ENCODE assay signal across 25 cellular contexts in the genomic region with DNA sequence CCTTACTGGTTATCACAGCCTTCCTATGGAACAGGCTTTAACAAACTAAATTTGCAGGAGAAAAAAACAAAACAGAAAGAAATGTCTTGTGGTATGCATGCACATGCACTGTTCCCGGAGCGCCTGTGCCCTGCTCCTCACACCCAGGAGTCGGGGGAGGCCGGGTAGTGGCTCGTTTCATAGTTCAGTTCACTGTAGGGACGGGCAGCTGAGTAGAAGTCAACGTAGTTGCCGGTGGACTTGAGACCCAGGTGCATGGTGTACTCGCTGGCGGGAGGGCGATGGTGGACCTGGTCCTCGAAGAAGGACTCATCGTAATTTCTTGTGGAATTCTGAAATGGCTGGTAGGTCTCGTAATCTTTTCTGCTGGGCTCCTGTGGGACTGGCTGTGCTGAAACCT.
"Had no signal": no experiment of that assay in that cellular context is flagged by ENCODE, and none has a peak within 500 bp of the region (broad histone marks: within the 10 kb centered on the region; RNA-seq: fewer than 3 reads in every experiment).

No MANE protein-coding gene starts in this region.

- H3K27me3 ChIP-seq: colonic mucosa, dorsolateral prefrontal cortex, foreskin keratinocyte, gastrocnemius medialis had no signal

- H3K4me1 ChIP-seq: colonic mucosa, esophagus muscularis mucosa, esophagus squamous epithelium, foreskin keratinocyte, gastrocnemius medialis, gastroesophageal sphincter, heart left ventricle, heart right ventricle had no signal

- H3K27ac ChIP-seq: colonic mucosa, coronary artery, dorsolateral prefrontal cortex, epithelial cell of prostate, esophagus muscularis mucosa, esophagus squamous epithelium, foreskin keratinocyte, gastrocnemius medialis, gastroesophageal sphincter, heart left ventricle, heart right ventricle had no signal

- H3K4me3 ChIP-seq: colonic mucosa, coronary artery, dorsolateral prefrontal cortex, esophagus muscularis mucosa, esophagus squamous epithelium, gastrocnemius medialis, gastroesophageal sphincter, heart left ventricle, heart right ventricle had no signal

- H3K36me3 ChIP-seq: colonic mucosa, esophagus muscularis mucosa, esophagus squamous epithelium, gastrocnemius medialis, gastroesophageal sphincter, heart left ventricle, heart right ventricle had no signal

- H3K27ac Mint-ChIP-seq: dendritic cell treated with granulocyte-macrophage colony-stimulating factor and Interleukin-4, amounts not matched to agents 40 ng/mL and 50 ng/mL, for 4 days; effector memory CD8-positive, alpha-beta T cell; endodermal cell had no signal

- H3K4me1 Mint-ChIP-seq: endodermal cell had no signal

- H3K9me3 Mint-ChIP-seq: dendritic cell treated with granulocyte-macrophage colony-stimulating factor and Interleukin-4, amounts not matched to agents 40 ng/mL and 50 ng/mL, for 4 days; endodermal cell had no signal

- H3K4me3 Mint-ChIP-seq: dendritic cell treated with granulocyte-macrophage colony-stimulating factor and Interleukin-4, amounts not matched to agents 40 ng/mL and 50 ng/mL, for 4 days; effector memory CD8-positive, alpha-beta T cell; endodermal cell had no signal

- ATAC-seq: effector memory CD8-positive, alpha-beta T cell; esophagus mucosa; foreskin keratinocyte; gastrocnemius medialis; gastroesophageal sphincter; heart left ventricle; heart right ventricle had no signal

- DNase-seq: colonic mucosa; cortex of kidney; dermis blood vessel endothelial cell; dorsolateral prefrontal cortex; effector CD4-positive, alpha-beta T cell; effector CD8-positive, alpha-beta T cell; effector memory CD4-positive, alpha-beta T cell; effector memory CD8-positive, alpha-beta T cell; endodermal cell; erythroblast; esophagus squamous epithelium; foreskin fibroblast; foreskin keratinocyte; foreskin melanocyte; gastrocnemius medialis; glutamatergic neuron; head of caudate nucleus; heart left ventricle; heart right ventricle had no signal
